In the genomic region with DNA sequence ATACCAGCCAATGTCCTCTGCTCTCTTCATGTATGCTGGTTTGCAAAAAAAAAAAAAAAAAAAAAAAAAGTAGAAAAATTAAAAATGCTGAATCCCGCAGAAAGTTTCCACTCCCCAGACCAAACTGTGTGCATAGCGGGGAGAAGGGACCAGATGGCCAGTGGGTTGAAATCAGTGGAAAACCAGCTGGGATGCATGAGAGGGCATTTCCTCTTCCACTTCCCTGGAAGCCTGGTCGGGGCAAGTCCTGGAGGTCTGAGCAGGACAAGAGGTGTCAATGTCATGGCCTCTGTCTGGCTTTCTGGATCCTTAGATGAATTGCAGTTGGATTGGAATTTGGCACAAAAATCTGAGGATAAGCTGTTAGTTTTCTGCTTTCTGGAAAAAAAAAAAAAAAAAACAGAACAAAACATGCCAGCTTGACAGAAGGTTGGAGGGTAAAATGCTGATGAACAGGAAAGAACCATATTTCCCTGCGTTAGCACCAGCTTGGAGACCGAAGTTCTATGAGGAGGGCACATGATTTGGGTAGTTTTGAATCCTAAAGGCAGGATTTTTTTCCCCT, we compare ENCODE assay signal across 8 cellular contexts.
"Had no signal": no experiment of that assay in that cellular context is flagged by ENCODE, and none has a peak within 500 bp of the region (broad histone marks: within the 10 kb centered on the region; RNA-seq: fewer than 3 reads in every experiment).

No MANE protein-coding gene starts in this region.

- H3K4me3 ChIP-seq: GM23248, HAP-1 had no signal

- H3K27ac ChIP-seq: GM23248, HL-60 had no signal

- DNase-seq: GM23248, GOT3, H7, HFFc6 had no signal

- H2AFZ ChIP-seq: GM23248 had no signal

- H3K36me3 ChIP-seq: HAP-1 had no signal

- H3K9ac ChIP-seq: GM23248 had no signal

- ATAC-seq: HCT116, HepG2 had no signal

- H3K4me1 ChIP-seq: HAP-1 had no signal
